17 cellular contexts compared by ENCODE assay signal in genomic region chr2:232349546-232349945, GRCh38. TPM values are rescaled to one million over a fixed set of nuclear protein-coding genes. Genes with fewer than 3 reads are reported as not detected.
"Had no signal": no experiment of that assay in that cellular context is flagged by ENCODE, and none has a peak within 500 bp of the region (broad histone marks: within the 10 kb centered on the region; RNA-seq: fewer than 3 reads in every experiment).

No MANE protein-coding gene starts in this region.

- DNase-seq: activated CD4-positive, alpha-beta T cell treated with anti-CD3 and anti-CD28 coated beads for 4 hours; activated gamma-delta T cell; effector memory CD4-positive, alpha-beta T cell; stimulated activated CD4-positive, alpha-beta T cell treated with anti-CD3 and anti-CD28 coated beads, Interleukin-1b, Interleukin-23, amount 100 ng/mL, for 48 hours; trophoblast cell had no signal

- H3K4me3 ChIP-seq: heart left ventricle, pancreas, SJSA1 had no signal

- H3K9me3 ChIP-seq: heart left ventricle, pancreas had no signal

- H3K4me1 ChIP-seq: pancreas had no signal

- H3K27ac ChIP-seq: heart left ventricle, pancreas, SJSA1 had no signal

- H3K4me1 Mint-ChIP-seq: central memory CD8-positive, alpha-beta T cell; neural crest cell; stimulated activated memory B cell treated with anti-CD40 and anti-IgM and Interleukin-4, amounts not matched to agents 10 μg/mL and 1 μg/mL and 100 μg/mL, for 72 hours had no signal

- ATAC-seq: stimulated activated memory B cell treated with anti-CD40 and anti-IgM and Interleukin-4, amounts not matched to agents 10 μg/mL and 1 μg/mL and 100 μg/mL, for 72 hours had no signal

- H3K36me3 ChIP-seq: heart left ventricle, pancreas, SJSA1 had no signal

- H3K27ac Mint-ChIP-seq: activated CD8-positive, alpha-beta T cell treated with anti-CD3 and anti-CD28 coated beads, Interleukin-2, amount 10 ng/mL, durations not matched to agents 7 days and 5 days; stimulated activated memory B cell treated with anti-CD40 and anti-IgM and Interleukin-4, amounts not matched to agents 10 μg/mL and 1 μg/mL and 100 μg/mL, for 72 hours had no signal

- H3K9me3 Mint-ChIP-seq: central memory CD8-positive, alpha-beta T cell; neural crest cell had no signal

- H3K4me3 Mint-ChIP-seq: activated CD8-positive, alpha-beta T cell treated with anti-CD3 and anti-CD28 coated beads, Interleukin-2, amount 10 ng/mL, durations not matched to agents 7 days and 5 days; central memory CD8-positive, alpha-beta T cell; neural crest cell; stimulated activated memory B cell treated with anti-CD40 and anti-IgM and Interleukin-4, amounts not matched to agents 10 μg/mL and 1 μg/mL and 100 μg/mL, for 72 hours had no signal

- H3K36me3 Mint-ChIP-seq: stimulated activated memory B cell treated with anti-CD40 and anti-IgM and Interleukin-4, amounts not matched to agents 10 μg/mL and 1 μg/mL and 100 μg/mL, for 72 hours had no signal

RNA-seq across cellular contexts. Expression of gene ALPP, which starts 29.0 kb away (rescaled TPM):
- total RNA-seq: activated CD8-positive, alpha-beta T cell treated with anti-CD3 and anti-CD28 coated beads, Interleukin-2, amount 10 ng/mL, durations not matched to agents 7 days and 5 days; fibroblast of lung; frontal cortex; heart left ventricle; left ventricle myocardium superior; neural crest cell; pancreas; renal cortical epithelial cell had no signal
- polyA plus RNA-seq: adipose tissue, fibroblast of lung, heart left ventricle, pancreas had no signal

RNA-seq across cellular contexts. Expression of gene ALPG, which starts 57.1 kb away (rescaled TPM):
- total RNA-seq: activated CD8-positive, alpha-beta T cell treated with anti-CD3 and anti-CD28 coated beads, Interleukin-2, amount 10 ng/mL, durations not matched to agents 7 days and 5 days; fibroblast of lung; frontal cortex; heart left ventricle; left ventricle myocardium superior; neural crest cell; pancreas; renal cortical epithelial cell had no signal
- polyA plus RNA-seq: adipose tissue, fibroblast of lung, heart left ventricle, pancreas had no signal
